ENCODE assay signal across 1 cellular context in the genomic region with DNA sequence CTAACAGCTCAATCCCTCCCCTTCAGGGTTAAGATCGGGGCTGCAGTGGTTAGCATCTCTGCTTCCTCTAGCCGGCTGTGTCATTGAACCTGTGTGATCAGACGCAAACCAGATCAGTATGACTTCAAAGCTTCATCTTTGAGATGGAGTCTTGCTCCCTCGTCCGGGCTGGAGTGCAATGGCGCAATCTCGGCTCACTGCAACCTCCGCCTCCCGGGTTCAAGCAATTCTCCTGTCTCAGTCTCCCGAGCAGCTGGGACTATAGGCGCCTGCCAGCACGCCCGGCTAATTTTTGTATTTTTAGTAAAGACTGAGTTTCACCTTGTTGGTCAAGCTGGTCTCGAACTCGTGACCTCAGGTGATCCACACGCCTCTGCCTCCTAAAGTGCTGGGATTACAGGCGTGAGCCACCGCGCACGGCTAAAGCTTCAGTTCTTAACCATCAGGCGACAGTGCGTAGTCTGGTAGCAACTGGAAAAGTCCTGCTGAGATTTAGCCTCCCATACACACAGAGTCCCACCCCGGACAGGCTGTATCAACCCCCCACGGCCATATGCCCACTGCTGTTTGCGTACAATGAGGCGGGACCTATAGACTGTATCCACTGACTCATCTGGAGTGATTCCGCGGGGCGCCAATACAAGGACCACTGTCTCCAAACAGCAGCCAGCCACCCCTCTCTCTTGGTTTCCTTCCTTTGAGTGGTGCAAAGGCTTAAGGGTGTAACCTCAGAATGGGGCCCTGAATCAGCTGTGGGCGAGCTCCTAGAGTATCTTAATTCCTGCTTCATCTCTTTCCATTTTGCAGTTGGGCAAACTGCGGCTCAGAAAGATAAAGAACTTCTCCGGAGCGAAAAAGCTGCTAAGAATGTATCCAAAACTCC.
TF ChIP-seq lines count a peak whose summit lies in the region.

No MANE protein-coding gene starts in this region.

TF ChIP-seq in K562, 482 proteins besides CTCF, POLR2A, EP300 and RAD21 (continued from another document and continues in another):
- TF ChIP-seq, protein P1, sequence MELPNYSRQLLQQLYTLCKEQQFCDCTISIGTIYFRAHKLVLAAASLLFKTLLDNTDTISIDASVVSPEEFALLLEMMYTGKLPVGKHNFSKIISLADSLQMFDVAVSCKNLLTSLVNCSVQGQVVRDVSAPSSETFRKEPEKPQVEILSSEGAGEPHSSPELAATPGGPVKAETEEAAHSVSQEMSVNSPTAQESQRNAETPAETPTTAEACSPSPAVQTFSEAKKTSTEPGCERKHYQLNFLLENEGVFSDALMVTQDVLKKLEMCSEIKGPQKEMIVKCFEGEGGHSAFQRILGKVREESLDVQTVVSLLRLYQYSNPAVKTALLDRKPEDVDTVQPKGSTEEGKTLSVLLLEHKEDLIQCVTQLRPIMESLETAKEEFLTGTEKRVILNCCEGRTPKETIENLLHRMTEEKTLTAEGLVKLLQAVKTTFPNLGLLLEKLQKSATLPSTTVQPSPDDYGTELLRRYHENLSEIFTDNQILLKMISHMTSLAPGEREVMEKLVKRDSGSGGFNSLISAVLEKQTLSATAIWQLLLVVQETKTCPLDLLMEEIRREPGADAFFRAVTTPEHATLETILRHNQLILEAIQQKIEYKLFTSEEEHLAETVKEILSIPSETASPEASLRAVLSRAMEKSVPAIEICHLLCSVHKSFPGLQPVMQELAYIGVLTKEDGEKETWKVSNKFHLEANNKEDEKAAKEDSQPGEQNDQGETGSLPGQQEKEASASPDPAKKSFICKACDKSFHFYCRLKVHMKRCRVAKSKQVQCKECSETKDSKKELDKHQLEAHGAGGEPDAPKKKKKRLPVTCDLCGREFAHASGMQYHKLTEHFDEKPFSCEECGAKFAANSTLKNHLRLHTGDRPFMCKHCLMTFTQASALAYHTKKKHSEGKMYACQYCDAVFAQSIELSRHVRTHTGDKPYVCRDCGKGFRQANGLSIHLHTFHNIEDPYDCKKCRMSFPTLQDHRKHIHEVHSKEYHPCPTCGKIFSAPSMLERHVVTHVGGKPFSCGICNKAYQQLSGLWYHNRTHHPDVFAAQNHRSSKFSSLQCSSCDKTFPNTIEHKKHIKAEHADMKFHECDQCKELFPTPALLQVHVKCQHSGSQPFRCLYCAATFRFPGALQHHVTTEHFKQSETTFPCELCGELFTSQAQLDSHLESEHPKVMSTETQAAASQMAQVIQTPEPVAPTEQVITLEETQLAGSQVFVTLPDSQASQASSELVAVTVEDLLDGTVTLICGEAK (IDR thresholded peaks at IDR 0.05), result no peak
- TF ChIP-seq, protein P1 (CRISPR knock-in tag; IDR thresholded peaks at IDR 0.05), result no peak
- TF ChIP-seq HOXB6 (CRISPR knock-in tag; IDR thresholded peaks at IDR 0.05; ENCODE audit: borderline replicate concordance) (no peak), ZNF175 (CRISPR knock-in tag; IDR thresholded peaks at IDR 0.05; ENCODE audit: low read depth) (peak; percentile 38; the same call in 1 of the 2 replicates), ZNF239 (CRISPR knock-in tag; IDR thresholded peaks at IDR 0.05) (no peak), ZNF316 (IDR thresholded peaks at IDR 0.05) (no peak), DPF2 (IDR thresholded peaks at IDR 0.05) (0 out of 2 replicates have a peak, but pooled peaks have one; percentile 22), ZNF324 (CRISPR knock-in tag; IDR thresholded peaks at IDR 0.05) (no peak), ZNF212 (CRISPR knock-in tag; IDR thresholded peaks at IDR 0.05) (no peak), HNRNPLL (IDR thresholded peaks at IDR 0.05; ENCODE audit: low read depth, low read length, poor library complexity, severe bottlenecking) (no peak), ZNF76 (CRISPR knock-in tag; IDR thresholded peaks at IDR 0.05; ENCODE audit: borderline replicate concordance) (no peak), ELF2 (CRISPR knock-in tag; IDR thresholded peaks at IDR 0.05) (peak; percentile 67; the same call in 1 of the 2 replicates), ZNF695 (CRISPR knock-in tag; IDR thresholded peaks at IDR 0.05) (no peak), ETS2 (tag; IDR thresholded peaks at IDR 0.05; ENCODE audit: borderline replicate concordance, poor library complexity, severe bottlenecking) (no peak)
- TF ChIP-seq, protein P2, sequence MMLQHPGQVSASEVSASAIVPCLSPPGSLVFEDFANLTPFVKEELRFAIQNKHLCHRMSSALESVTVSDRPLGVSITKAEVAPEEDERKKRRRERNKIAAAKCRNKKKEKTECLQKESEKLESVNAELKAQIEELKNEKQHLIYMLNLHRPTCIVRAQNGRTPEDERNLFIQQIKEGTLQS (IDR thresholded peaks at IDR 0.05), result peak; percentile 26; the same call in 1 of the 2 replicates
- TF ChIP-seq, protein P2 (CRISPR knock-in tag; conservative IDR thresholded peaks at IDR 0.05), result no peak
- TF ChIP-seq, protein P3, sequence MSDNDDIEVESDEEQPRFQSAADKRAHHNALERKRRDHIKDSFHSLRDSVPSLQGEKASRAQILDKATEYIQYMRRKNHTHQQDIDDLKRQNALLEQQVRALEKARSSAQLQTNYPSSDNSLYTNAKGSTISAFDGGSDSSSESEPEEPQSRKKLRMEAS (CRISPR knock-in tag; IDR thresholded peaks at IDR 0.05), result 0 out of 2 replicates have a peak, but pooled peaks have one; percentile 32
- TF ChIP-seq, protein P4, sequence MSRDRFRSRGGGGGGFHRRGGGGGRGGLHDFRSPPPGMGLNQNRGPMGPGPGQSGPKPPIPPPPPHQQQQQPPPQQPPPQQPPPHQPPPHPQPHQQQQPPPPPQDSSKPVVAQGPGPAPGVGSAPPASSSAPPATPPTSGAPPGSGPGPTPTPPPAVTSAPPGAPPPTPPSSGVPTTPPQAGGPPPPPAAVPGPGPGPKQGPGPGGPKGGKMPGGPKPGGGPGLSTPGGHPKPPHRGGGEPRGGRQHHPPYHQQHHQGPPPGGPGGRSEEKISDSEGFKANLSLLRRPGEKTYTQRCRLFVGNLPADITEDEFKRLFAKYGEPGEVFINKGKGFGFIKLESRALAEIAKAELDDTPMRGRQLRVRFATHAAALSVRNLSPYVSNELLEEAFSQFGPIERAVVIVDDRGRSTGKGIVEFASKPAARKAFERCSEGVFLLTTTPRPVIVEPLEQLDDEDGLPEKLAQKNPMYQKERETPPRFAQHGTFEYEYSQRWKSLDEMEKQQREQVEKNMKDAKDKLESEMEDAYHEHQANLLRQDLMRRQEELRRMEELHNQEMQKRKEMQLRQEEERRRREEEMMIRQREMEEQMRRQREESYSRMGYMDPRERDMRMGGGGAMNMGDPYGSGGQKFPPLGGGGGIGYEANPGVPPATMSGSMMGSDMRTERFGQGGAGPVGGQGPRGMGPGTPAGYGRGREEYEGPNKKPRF (IDR thresholded peaks at IDR 0.05; ENCODE audit: low read depth, low read length), result no peak
- TF ChIP-seq, protein P5, sequence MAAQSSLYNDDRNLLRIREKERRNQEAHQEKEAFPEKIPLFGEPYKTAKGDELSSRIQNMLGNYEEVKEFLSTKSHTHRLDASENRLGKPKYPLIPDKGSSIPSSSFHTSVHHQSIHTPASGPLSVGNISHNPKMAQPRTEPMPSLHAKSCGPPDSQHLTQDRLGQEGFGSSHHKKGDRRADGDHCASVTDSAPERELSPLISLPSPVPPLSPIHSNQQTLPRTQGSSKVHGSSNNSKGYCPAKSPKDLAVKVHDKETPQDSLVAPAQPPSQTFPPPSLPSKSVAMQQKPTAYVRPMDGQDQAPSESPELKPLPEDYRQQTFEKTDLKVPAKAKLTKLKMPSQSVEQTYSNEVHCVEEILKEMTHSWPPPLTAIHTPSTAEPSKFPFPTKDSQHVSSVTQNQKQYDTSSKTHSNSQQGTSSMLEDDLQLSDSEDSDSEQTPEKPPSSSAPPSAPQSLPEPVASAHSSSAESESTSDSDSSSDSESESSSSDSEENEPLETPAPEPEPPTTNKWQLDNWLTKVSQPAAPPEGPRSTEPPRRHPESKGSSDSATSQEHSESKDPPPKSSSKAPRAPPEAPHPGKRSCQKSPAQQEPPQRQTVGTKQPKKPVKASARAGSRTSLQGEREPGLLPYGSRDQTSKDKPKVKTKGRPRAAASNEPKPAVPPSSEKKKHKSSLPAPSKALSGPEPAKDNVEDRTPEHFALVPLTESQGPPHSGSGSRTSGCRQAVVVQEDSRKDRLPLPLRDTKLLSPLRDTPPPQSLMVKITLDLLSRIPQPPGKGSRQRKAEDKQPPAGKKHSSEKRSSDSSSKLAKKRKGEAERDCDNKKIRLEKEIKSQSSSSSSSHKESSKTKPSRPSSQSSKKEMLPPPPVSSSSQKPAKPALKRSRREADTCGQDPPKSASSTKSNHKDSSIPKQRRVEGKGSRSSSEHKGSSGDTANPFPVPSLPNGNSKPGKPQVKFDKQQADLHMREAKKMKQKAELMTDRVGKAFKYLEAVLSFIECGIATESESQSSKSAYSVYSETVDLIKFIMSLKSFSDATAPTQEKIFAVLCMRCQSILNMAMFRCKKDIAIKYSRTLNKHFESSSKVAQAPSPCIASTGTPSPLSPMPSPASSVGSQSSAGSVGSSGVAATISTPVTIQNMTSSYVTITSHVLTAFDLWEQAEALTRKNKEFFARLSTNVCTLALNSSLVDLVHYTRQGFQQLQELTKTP (IDR thresholded peaks at IDR 0.05; ENCODE audit: low read depth in 1 of 2, partially characterized antibody in 2 of 2), result no peak
- TF ChIP-seq, protein P6, sequence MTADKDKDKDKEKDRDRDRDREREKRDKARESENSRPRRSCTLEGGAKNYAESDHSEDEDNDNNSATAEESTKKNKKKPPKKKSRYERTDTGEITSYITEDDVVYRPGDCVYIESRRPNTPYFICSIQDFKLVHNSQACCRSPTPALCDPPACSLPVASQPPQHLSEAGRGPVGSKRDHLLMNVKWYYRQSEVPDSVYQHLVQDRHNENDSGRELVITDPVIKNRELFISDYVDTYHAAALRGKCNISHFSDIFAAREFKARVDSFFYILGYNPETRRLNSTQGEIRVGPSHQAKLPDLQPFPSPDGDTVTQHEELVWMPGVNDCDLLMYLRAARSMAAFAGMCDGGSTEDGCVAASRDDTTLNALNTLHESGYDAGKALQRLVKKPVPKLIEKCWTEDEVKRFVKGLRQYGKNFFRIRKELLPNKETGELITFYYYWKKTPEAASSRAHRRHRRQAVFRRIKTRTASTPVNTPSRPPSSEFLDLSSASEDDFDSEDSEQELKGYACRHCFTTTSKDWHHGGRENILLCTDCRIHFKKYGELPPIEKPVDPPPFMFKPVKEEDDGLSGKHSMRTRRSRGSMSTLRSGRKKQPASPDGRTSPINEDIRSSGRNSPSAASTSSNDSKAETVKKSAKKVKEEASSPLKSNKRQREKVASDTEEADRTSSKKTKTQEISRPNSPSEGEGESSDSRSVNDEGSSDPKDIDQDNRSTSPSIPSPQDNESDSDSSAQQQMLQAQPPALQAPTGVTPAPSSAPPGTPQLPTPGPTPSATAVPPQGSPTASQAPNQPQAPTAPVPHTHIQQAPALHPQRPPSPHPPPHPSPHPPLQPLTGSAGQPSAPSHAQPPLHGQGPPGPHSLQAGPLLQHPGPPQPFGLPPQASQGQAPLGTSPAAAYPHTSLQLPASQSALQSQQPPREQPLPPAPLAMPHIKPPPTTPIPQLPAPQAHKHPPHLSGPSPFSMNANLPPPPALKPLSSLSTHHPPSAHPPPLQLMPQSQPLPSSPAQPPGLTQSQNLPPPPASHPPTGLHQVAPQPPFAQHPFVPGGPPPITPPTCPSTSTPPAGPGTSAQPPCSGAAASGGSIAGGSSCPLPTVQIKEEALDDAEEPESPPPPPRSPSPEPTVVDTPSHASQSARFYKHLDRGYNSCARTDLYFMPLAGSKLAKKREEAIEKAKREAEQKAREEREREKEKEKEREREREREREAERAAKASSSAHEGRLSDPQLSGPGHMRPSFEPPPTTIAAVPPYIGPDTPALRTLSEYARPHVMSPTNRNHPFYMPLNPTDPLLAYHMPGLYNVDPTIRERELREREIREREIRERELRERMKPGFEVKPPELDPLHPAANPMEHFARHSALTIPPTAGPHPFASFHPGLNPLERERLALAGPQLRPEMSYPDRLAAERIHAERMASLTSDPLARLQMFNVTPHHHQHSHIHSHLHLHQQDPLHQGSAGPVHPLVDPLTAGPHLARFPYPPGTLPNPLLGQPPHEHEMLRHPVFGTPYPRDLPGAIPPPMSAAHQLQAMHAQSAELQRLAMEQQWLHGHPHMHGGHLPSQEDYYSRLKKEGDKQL (CRISPR knock-in tag; IDR thresholded peaks at IDR 0.05; ENCODE audit: borderline replicate concordance), result no peak; the same call in 1 of the 2 replicates
- TF ChIP-seq, protein P7, sequence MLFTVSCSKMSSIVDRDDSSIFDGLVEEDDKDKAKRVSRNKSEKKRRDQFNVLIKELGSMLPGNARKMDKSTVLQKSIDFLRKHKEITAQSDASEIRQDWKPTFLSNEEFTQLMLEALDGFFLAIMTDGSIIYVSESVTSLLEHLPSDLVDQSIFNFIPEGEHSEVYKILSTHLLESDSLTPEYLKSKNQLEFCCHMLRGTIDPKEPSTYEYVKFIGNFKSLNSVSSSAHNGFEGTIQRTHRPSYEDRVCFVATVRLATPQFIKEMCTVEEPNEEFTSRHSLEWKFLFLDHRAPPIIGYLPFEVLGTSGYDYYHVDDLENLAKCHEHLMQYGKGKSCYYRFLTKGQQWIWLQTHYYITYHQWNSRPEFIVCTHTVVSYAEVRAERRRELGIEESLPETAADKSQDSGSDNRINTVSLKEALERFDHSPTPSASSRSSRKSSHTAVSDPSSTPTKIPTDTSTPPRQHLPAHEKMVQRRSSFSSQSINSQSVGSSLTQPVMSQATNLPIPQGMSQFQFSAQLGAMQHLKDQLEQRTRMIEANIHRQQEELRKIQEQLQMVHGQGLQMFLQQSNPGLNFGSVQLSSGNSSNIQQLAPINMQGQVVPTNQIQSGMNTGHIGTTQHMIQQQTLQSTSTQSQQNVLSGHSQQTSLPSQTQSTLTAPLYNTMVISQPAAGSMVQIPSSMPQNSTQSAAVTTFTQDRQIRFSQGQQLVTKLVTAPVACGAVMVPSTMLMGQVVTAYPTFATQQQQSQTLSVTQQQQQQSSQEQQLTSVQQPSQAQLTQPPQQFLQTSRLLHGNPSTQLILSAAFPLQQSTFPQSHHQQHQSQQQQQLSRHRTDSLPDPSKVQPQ (CRISPR knock-in tag; IDR thresholded peaks at IDR 0.05; ENCODE audit: borderline replicate concordance), result no peak
